Comparison of ENCODE assay signal across 15 cellular contexts in genomic region chr18:35641916-35642315, GRCh38.
DNase-seq lines count a peak whose midpoint lies in the region; ATAC-seq and TF ChIP-seq lines count a peak whose summit lies in the region.
"Had no signal": no experiment of that assay in that cellular context is flagged by ENCODE, and none has a peak within 500 bp of the region (broad histone marks: within the 10 kb centered on the region; RNA-seq: fewer than 3 reads in every experiment).

No MANE protein-coding gene starts in this region.

- TF ChIP-seq CTCF in IMR-90 (conservative IDR thresholded peaks at IDR 0.05; ENCODE audit: low read depth, low read length) (no peak), fibroblast of pulmonary artery (IDR thresholded peaks at IDR 0.05; ENCODE audit: low read length, missing control alignments) (no peak)

- peaks cover 2% of the 10 kb centered on the region; the same call in 1 of the 2 replicates for H3K4me1 ChIP-seq in IMR-90 (ENCODE audit: control insufficient read depth, insufficient read depth, low read length)

- peaks cover 13% of the 10 kb centered on the region for H3K4me1 Mint-ChIP-seq in central memory CD8-positive, alpha-beta T cell

- no peak overlapping the region for H4K91ac ChIP-seq in IMR-90 (ENCODE audit: insufficient read depth, low read depth, low read length)

- H2AFZ ChIP-seq in IMR-90 (replicated peaks; ENCODE audit: low read length, poor library complexity): no peak overlapping the region

- TF ChIP-seq POLR2A in IMR-90 (IDR thresholded peaks at IDR 0.05; ENCODE audit: low read depth, low read length): no peak

- ATAC-seq in IMR-90 (ENCODE audit: low read depth): peak; percentile 54; the same call in 1 of the 2 replicates
- no peak for ATAC-seq in central memory CD8-positive, alpha-beta T cell (replicated peaks; ENCODE audit: extremely low read depth, poor library complexity, severe bottlenecking)
- ATAC-seq in GM19463 (IDR thresholded peaks at IDR 0.05; ENCODE audit: unreplicated experiment): no peak
- ATAC-seq in HG02938 (IDR thresholded peaks at IDR 0.05; ENCODE audit: unreplicated experiment): no peak

- DNase-seq in IMR-90 (peak; percentile 72), fibroblast of pulmonary artery (ENCODE audit: low read depth) (peak; percentile 21), DMS 273 treated with DMSO at 0.1 percent for 48 hours (lab: John Stamatoyannopoulos, UW) (no peak), SW 1271 (lab: John Stamatoyannopoulos, UW) (no peak)
- no peak for DNase-seq in central memory CD8-positive, alpha-beta T cell (ENCODE audit: low spot score in 2 of 2)
- DNase-seq: CD8-positive, alpha-beta memory T cell; H7; KBM-7; NCI-H1436 treated with DMSO at 0.1 percent for 48 hours; NCI-H2029 treated with DMSO at 0.1 percent for 48 hours; NCI-H2171; NCI-H526 had no signal

- peaks cover 4% of the 10 kb centered on the region; the same call in 1 of the 2 replicates for H4K20me1 ChIP-seq in IMR-90 (ENCODE audit: insufficient read depth, low read length)

- H3K56ac ChIP-seq in IMR-90 (ENCODE audit: extremely low read depth, insufficient read depth, low read length): no peak overlapping the region

- H3K18ac ChIP-seq in IMR-90 (ENCODE audit: low read depth, low read length): no peak overlapping the region

- no peak overlapping the region for H3K4me2 ChIP-seq in IMR-90 (ENCODE audit: low read depth, low read length)
- H3K4me2 ChIP-seq: BLaER1 treated with 17β-estradiol and CSF1 and Interleukin-3, amounts not matched to agents 10 nM and 100 nM had no signal

- no peak overlapping the region for H3K4ac ChIP-seq in IMR-90 (ENCODE audit: low read depth, low read length)

- in situ Hi-C loops in IMR-90 (cut with MboI; ENCODE audit: low sequenced_read_pairs): no loop called here

- H3K4me3 Mint-ChIP-seq in central memory CD8-positive, alpha-beta T cell: no peak overlapping the region
- H3K4me3 Mint-ChIP-seq: CD8-positive, alpha-beta memory T cell had no signal

- no peak overlapping the region for H2BK120ac ChIP-seq in IMR-90 (ENCODE audit: low read depth, low read length)

- POLR2A ChIA-PET in IMR-90 (lab: Charles Lee; ENCODE audit: unreplicated experiment): no interaction called here

- H2AK9ac ChIP-seq in IMR-90 (replicated peaks; ENCODE audit: low read depth, low read length, poor library complexity): no peak overlapping the region

- WGBS in IMR-90 (ENCODE audit: extremely low coverage in 2 of 2, insufficient read length in 1 of 2), 2 experiments: no CpG with 5 or more reads among the region's 3 CpGs

- intact Hi-C loops in IMR-90 (cut with micrococcal nuclease): no loop called here

- H3K23ac ChIP-seq in IMR-90 (ENCODE audit: low read depth, low read length): no peak overlapping the region

- H3K4me3 ChIP-seq in IMR-90 (ENCODE audit: insufficient read depth, low read depth, low read length) (no peak overlapping the region), fibroblast of pulmonary artery (replicated peaks; ENCODE audit: low read depth, low read length) (no peak overlapping the region)
- H3K4me3 ChIP-seq: BLaER1 treated with 17β-estradiol and CSF1 and Interleukin-3, amounts not matched to agents 10 nM and 100 nM had no signal

- H4K8ac ChIP-seq in IMR-90 (ENCODE audit: low read depth in 2 of 2, low read length in 2 of 2): no peak overlapping the region

- H3K9ac ChIP-seq in IMR-90 (ENCODE audit: low read depth, low read length): no peak overlapping the region
- H3K9ac ChIP-seq: BLaER1 treated with 17β-estradiol and CSF1 and Interleukin-3, amounts not matched to agents 10 nM and 100 nM had no signal

- no peak overlapping the region for H2BK20ac ChIP-seq in IMR-90 (ENCODE audit: low read depth, low read length)

- no peak overlapping the region for H4K5ac ChIP-seq in IMR-90 (ENCODE audit: low read depth, low read length)

- 0 out of 2 replicates have a peak, but pooled peaks cover 2% of the 10 kb centered on the region for H3K36me3 ChIP-seq in IMR-90 (ENCODE audit: control insufficient read depth, insufficient read depth, low read length)

- no peaks in the 10 kb centered on the region for H3K27me3 Mint-ChIP-seq in central memory CD8-positive, alpha-beta T cell
- H3K27me3 Mint-ChIP-seq: CD8-positive, alpha-beta memory T cell had no signal

- H3K79me1 ChIP-seq in IMR-90 (ENCODE audit: low read depth in 1 of 2, low read length in 2 of 2): peaks cover 11 to 17% of the 10 kb centered on the region in 2 experiments

- BruUV-seq in IMR-90 (replicated peaks; lab: Mats Ljungman, UMichigan): no TSS peak

- no peak overlapping the region for H3K27ac ChIP-seq in IMR-90 (ENCODE audit: insufficient read depth, low read length)
- H3K27ac ChIP-seq: BLaER1 treated with 17β-estradiol and CSF1 and Interleukin-3, amounts not matched to agents 10 nM and 100 nM had no signal

- no peaks in the 10 kb centered on the region for H3K27me3 ChIP-seq in IMR-90 (ENCODE audit: control insufficient read depth, insufficient read depth, low read length)
- H3K27me3 ChIP-seq: BLaER1 treated with 17β-estradiol and CSF1 and Interleukin-3, amounts not matched to agents 10 nM and 100 nM had no signal

- no peaks in the 10 kb centered on the region for H3K36me3 Mint-ChIP-seq in central memory CD8-positive, alpha-beta T cell (ENCODE audit: insufficient read depth)

- H2BK5ac ChIP-seq in IMR-90 (ENCODE audit: low read depth, low read length, poor library complexity, severe bottlenecking): no peak overlapping the region

- H2BK15ac ChIP-seq in IMR-90 (ENCODE audit: low read depth, low read length): no peak overlapping the region

- H3K9me1 ChIP-seq in IMR-90 (ENCODE audit: insufficient read depth, low read length): 0 out of 2 replicates have a peak, but pooled peaks cover 4% of the 10 kb centered on the region

- peaks cover 4% of the 10 kb centered on the region; the same call in 1 of the 2 replicates for H3K9me3 ChIP-seq in IMR-90 (ENCODE audit: control insufficient read depth, insufficient read depth, low read length)

- H3K27ac Mint-ChIP-seq in central memory CD8-positive, alpha-beta T cell (ENCODE audit: low read depth): peak overlapping the region; percentile 61
- H3K27ac Mint-ChIP-seq: CD8-positive, alpha-beta memory T cell had no signal

- no peaks in the 10 kb centered on the region for H3K9me3 Mint-ChIP-seq in central memory CD8-positive, alpha-beta T cell

- no peak for TF ChIP-seq RAD21 in IMR-90 (IDR thresholded peaks at IDR 0.05; ENCODE audit: low read length)

- no peak overlapping the region for H2AK5ac ChIP-seq in IMR-90 (ENCODE audit: low read depth, low read length)

- CTCF ChIA-PET in IMR-90 (lab: Yijun Ruan, JAX): no interaction called here

- dilution Hi-C loops in IMR-90 (cut with HindIII; ENCODE audit: low sequenced_read_pairs, unreplicated experiment): no loop called here

- H3K14ac ChIP-seq in IMR-90 (replicated peaks; ENCODE audit: low read depth, low read length): no peak overlapping the region

TF ChIP-seq in IMR-90, 13 proteins besides CTCF, POLR2A, EP300 and RAD21:
- no peak for TF ChIP-seq USF2 (IDR thresholded peaks at IDR 0.05; ENCODE audit: low read depth, low read length)
- TF ChIP-seq CEBPB (IDR thresholded peaks at IDR 0.05; ENCODE audit: low read depth, low read length): peak; percentile 85

Comparison
In these comparisons a context has a peak if more than half of its experiments do, and no peak if none do; other contexts are left out.
1. DNase-seq: peak in IMR-90 (single experiment) and fibroblast of pulmonary artery (single experiment); none in central memory CD8-positive, alpha-beta T cell (0 of 2), DMS 273 treated with DMSO at 0.1 percent for 48 hours (single experiment) and SW 1271 (0 of 2).